2 cellular contexts compared by ENCODE assay signal in genomic region chr10:32050145-32050544, GRCh38.
TF ChIP-seq lines count a peak whose summit lies in the region.

No MANE protein-coding gene starts in this region.

TF ChIP-seq in IMR-90, 13 proteins besides CTCF, POLR2A, EP300 and RAD21:
- TF ChIP-seq NFE2L2 (IDR thresholded peaks at IDR 0.05; ENCODE audit: low read depth, low read length) = no peak
- TF ChIP-seq USF2 (IDR thresholded peaks at IDR 0.05; ENCODE audit: low read depth, low read length) = peak; percentile 8; the same call in 1 of the 2 replicates

TF ChIP-seq in H1, 55 proteins besides CTCF, POLR2A, EP300 and RAD21:
- TF ChIP-seq NRF1 (IDR thresholded peaks at IDR 0.05; ENCODE audit: low read depth, low read length) = no peak
- peak; percentile 44; the same call in 1 of the 2 replicates for TF ChIP-seq USF2 (IDR thresholded peaks at IDR 0.05; ENCODE audit: low read length)
- no peak for TF ChIP-seq BACH1 (IDR thresholded peaks at IDR 0.05; ENCODE audit: low read length)
- TF ChIP-seq ATF2 (IDR thresholded peaks at IDR 0.05; ENCODE audit: low read length) = no peak
- TF ChIP-seq BCL11A (IDR thresholded peaks at IDR 0.05; ENCODE audit: low read depth in 2 of 2, low read length in 2 of 2) = no peak
- TF ChIP-seq JUND (IDR thresholded peaks at IDR 0.05; ENCODE audit: low read length) = no peak
